Comparison of ENCODE assay signal across 8 cellular contexts in the genomic region with DNA sequence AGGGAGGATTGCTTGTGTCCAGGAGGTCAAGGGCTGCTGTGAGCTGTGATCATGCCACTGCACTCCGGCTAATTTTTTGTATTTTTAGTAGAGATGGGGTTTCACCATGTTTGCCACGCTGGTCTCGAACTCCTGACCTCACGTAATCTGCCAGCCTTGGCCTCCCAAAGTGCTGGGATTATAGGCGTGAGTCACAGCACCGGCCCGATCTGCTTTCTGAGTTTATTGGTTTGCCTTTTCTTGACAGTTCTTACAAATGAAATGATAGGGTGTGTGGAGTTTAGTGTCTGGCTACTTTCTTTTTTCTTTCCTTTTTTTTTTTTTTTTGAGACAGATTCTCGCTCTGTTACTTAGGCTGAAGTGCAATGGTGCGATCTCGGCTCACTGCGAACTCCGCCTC. TPM values are rescaled to one million over a fixed set of nuclear protein-coding genes. Genes with fewer than 3 reads are reported as not detected.
DNase-seq lines count a peak whose midpoint lies in the region; ATAC-seq and TF ChIP-seq lines count a peak whose summit lies in the region.
"Had no signal": no experiment of that assay in that cellular context is flagged by ENCODE, and none has a peak within 500 bp of the region (broad histone marks: within the 10 kb centered on the region; RNA-seq: fewer than 3 reads in every experiment).

No MANE protein-coding gene starts in this region.

- ATAC-seq in T-cell (replicated peaks in 1 of 4) (no peak), gastroesophageal sphincter (no peak), HG03135 (IDR thresholded peaks at IDR 0.05; ENCODE audit: unreplicated experiment) (no peak), body of pancreas (no peak)
- no peak for ATAC-seq in stimulated activated effector memory CD8-positive, alpha-beta T cell treated with anti-CD3 and anti-CD28 coated beads, Interleukin-12 subunit alpha, Interleukin-12 subunit beta, amount 100 ng/mL, for 72 hours

- peaks cover 4% of the 10 kb centered on the region for H3K36me3 Mint-ChIP-seq in T-cell
- peaks cover 13% of the 10 kb centered on the region for H3K36me3 Mint-ChIP-seq in stimulated activated effector memory CD8-positive, alpha-beta T cell treated with anti-CD3 and anti-CD28 coated beads, Interleukin-12 subunit alpha, Interleukin-12 subunit beta, amount 100 ng/mL, for 72 hours

- H3K9me3 ChIP-seq in gastroesophageal sphincter (no peaks in the 10 kb centered on the region), body of pancreas (no peaks in the 10 kb centered on the region)

- H3K27ac ChIP-seq in gastroesophageal sphincter (peak overlapping the region in 3 of 4 donors; percentile 85 to 92 (median 87)), body of pancreas (no peak overlapping the region)

- H3K4me1 Mint-ChIP-seq in T-cell, result peaks cover 12 to 16% (median 14%) of the 10 kb centered on the region in 3 donors
- peaks cover 9% of the 10 kb centered on the region for H3K4me1 Mint-ChIP-seq in stimulated activated effector memory CD8-positive, alpha-beta T cell treated with anti-CD3 and anti-CD28 coated beads, Interleukin-12 subunit alpha, Interleukin-12 subunit beta, amount 100 ng/mL, for 72 hours

- H3K36me3 ChIP-seq in gastroesophageal sphincter (peaks cover 0 to 17% of the 10 kb centered on the region in 2 donors), body of pancreas (replicated peaks in 1 of 2; ENCODE audit: insufficient read depth in 1 of 2, low read depth in 2 of 2) (no peaks in the 10 kb centered on the region)

- no peaks in the 10 kb centered on the region for H3K27me3 Mint-ChIP-seq in T-cell

- CTCF ChIA-PET in T-cell (lab: Charles Lee), result no interaction called here

- TF ChIP-seq EP300 in gastroesophageal sphincter (IDR thresholded peaks at IDR 0.05), result no peak

- no peaks in the 10 kb centered on the region for H3K27me3 ChIP-seq in gastroesophageal sphincter
- no peaks in the 10 kb centered on the region for H3K27me3 ChIP-seq in body of pancreas

- H3K4me1 ChIP-seq in gastroesophageal sphincter (peaks cover 0 to 21% (median 5%) of the 10 kb centered on the region in 3 donors), body of pancreas (peaks cover 19% of the 10 kb centered on the region)

- DNase-seq in HCEC 1CT (peak; percentile 20), T-cell (no peak), AG08396 (ENCODE audit: low spot score) (no peak), body of pancreas (no peak)
- DNase-seq in stimulated activated effector memory CD8-positive, alpha-beta T cell treated with anti-CD3 and anti-CD28 coated beads, Interleukin-12 subunit alpha, Interleukin-12 subunit beta, amount 100 ng/mL, for 72 hours (ENCODE audit: low spot score in 2 of 2), result no peak
- DNase-seq: RPMI8226 had no signal

- H3K9me3 Mint-ChIP-seq in T-cell, result no peaks in the 10 kb centered on the region
- no peaks in the 10 kb centered on the region for H3K9me3 Mint-ChIP-seq in stimulated activated effector memory CD8-positive, alpha-beta T cell treated with anti-CD3 and anti-CD28 coated beads, Interleukin-12 subunit alpha, Interleukin-12 subunit beta, amount 100 ng/mL, for 72 hours

- TF ChIP-seq POLR2A in gastroesophageal sphincter (IDR thresholded peaks at IDR 0.05) (no peak), body of pancreas (IDR thresholded peaks at IDR 0.05) (no peak)

- WGBS in gastroesophageal sphincter (ENCODE audit: low coverage in 1 of 2), 2 donors, result 61 to 74% methylated on average over 7 to 9 of the region's 12 CpGs
- WGBS in body of pancreas, 2 donors, result 86 to 90% methylated on average over 12 of the region's 12 CpGs

- H3K4me3 ChIP-seq in gastroesophageal sphincter (peak overlapping the region; percentile 45 to 69), body of pancreas (no peak overlapping the region)

- intact Hi-C loops in body of pancreas (cut with DNase I), result no loop called here

- no peak overlapping the region for H3K27ac Mint-ChIP-seq in T-cell
- H3K27ac Mint-ChIP-seq in stimulated activated effector memory CD8-positive, alpha-beta T cell treated with anti-CD3 and anti-CD28 coated beads, Interleukin-12 subunit alpha, Interleukin-12 subunit beta, amount 100 ng/mL, for 72 hours, result peak overlapping the region; percentile 96

- POLR2A ChIA-PET in T-cell (lab: Charles Lee), result no interaction called here

- no peak for TF ChIP-seq CTCF in gastroesophageal sphincter (IDR thresholded peaks at IDR 0.05)
- no peak for TF ChIP-seq CTCF in body of pancreas (IDR thresholded peaks at IDR 0.05)

- H3K4me3 Mint-ChIP-seq in T-cell, result peak overlapping the region; percentile 44 to 88 (median 62)
- peak overlapping the region; percentile 96 for H3K4me3 Mint-ChIP-seq in stimulated activated effector memory CD8-positive, alpha-beta T cell treated with anti-CD3 and anti-CD28 coated beads, Interleukin-12 subunit alpha, Interleukin-12 subunit beta, amount 100 ng/mL, for 72 hours

RNA-seq across cellular contexts. Expression of a gene that starts 0.8 kb away (rescaled TPM):
- total RNA-seq in T-cell, result 1 to 10 TPM; 2.3 to 4.6 (median 3.3) TPM
- 10 to 100 TPM in 3 of 4 donors, 1 to 10 TPM in 1; 8.1 to 12.3 (median 11.9) TPM for total RNA-seq in gastroesophageal sphincter
- 10 to 100 TPM in 1 of 2 donors, 1 to 10 TPM in 1; 4.9 to 14.8 TPM for total RNA-seq in body of pancreas

RNA-seq across cellular contexts. Expression of a gene that starts 1.1 kb away (rescaled TPM):
- not detected for total RNA-seq in T-cell
- total RNA-seq in gastroesophageal sphincter, result not detected
- not detected for total RNA-seq in body of pancreas

RNA-seq across cellular contexts. Expression of a gene that starts 25.3 kb away (rescaled TPM):
- total RNA-seq in T-cell (10 to 100 TPM; 42.0 to 60.2 (median 57.7) TPM), gastroesophageal sphincter (10 to 100 TPM in 3 of 4 donors, 1 to 10 TPM in 1; 8.4 to 22.1 (median 15.2) TPM), body of pancreas (10 to 100 TPM in 1 of 2 donors, 1 to 10 TPM in 1; 9.1 to 20.8 TPM)

RNA-seq across cellular contexts. Expression of a gene that starts 45.2 kb away (rescaled TPM):
- total RNA-seq in T-cell (10 to 100 TPM; 52.6 to 76.7 (median 70.3) TPM), gastroesophageal sphincter (10 to 100 TPM in 1 of 4 donors, 1 to 10 TPM in 3; 5.7 to 12.7 (median 6.6) TPM), body of pancreas (10 to 100 TPM in 1 of 2 donors, 1 to 10 TPM in 1; 8.6 to 34.9 TPM)

Comparison
In these comparisons a context has a peak if more than half of its experiments do, and no peak if none do; other contexts are left out.
1. H3K27ac ChIP-seq: peak in gastroesophageal sphincter (3 of 4); none in body of pancreas (0 of 4).
2. H3K4me3 ChIP-seq: peak in gastroesophageal sphincter (2 of 2); none in body of pancreas (0 of 2).